ENCODE assay signal across 9 cellular contexts in genomic region chr7:20220824-20221547, GRCh38. TPM values are rescaled to one million over a fixed set of nuclear protein-coding genes. Genes with fewer than 3 reads are reported as not detected.
DNase-seq lines count a peak whose midpoint lies in the region; ATAC-seq, FAIRE-seq and TF ChIP-seq lines count a peak whose summit lies in the region.
"Had no signal": no experiment of that assay in that cellular context is flagged by ENCODE, and none has a peak within 500 bp of the region (broad histone marks: within the 10 kb centered on the region; RNA-seq: fewer than 3 reads in every experiment).

No MANE protein-coding gene starts in this region.

- H3K9ac ChIP-seq in astrocyte (ENCODE audit: low read length) (peak overlapping the region; percentile 68), mucosa of rectum (ENCODE audit: low read depth in 1 of 2, low read length in 2 of 2) (peak overlapping the region in 1 of 2 donors; percentile 26)

- no peak for TF ChIP-seq CTCF in astrocyte (IDR thresholded peaks at IDR 0.05; ENCODE audit: insufficient read depth, low read depth, low read length)
- TF ChIP-seq CTCF in CD4-positive, alpha-beta T cell (IDR thresholded peaks at IDR 0.05) = no peak

- intact Hi-C loops in CD4-positive, alpha-beta T cell (cut with DNase I, micrococcal nuclease) = no loop called here

- H3K27me3 ChIP-seq in astrocyte (ENCODE audit: insufficient read depth, low read length) = no peaks in the 10 kb centered on the region
- H3K27me3 ChIP-seq in mucosa of rectum (ENCODE audit: control insufficient read depth in 2 of 2, insufficient read depth in 2 of 2, low read length in 2 of 2) = no peaks in the 10 kb centered on the region
- no peaks in the 10 kb centered on the region for H3K27me3 ChIP-seq in CD4-positive, alpha-beta T cell (ENCODE audit: control insufficient read depth, insufficient read depth, low read length)
- H3K27me3 ChIP-seq: cardiac muscle cell had no signal

- H3K36me3 ChIP-seq in astrocyte (ENCODE audit: insufficient read depth, low read length) (no peaks in the 10 kb centered on the region), mucosa of rectum (ENCODE audit: control insufficient read depth in 2 of 2, insufficient read depth in 2 of 2, low read length in 2 of 2) (no peaks in the 10 kb centered on the region)
- H3K36me3 ChIP-seq: cardiac muscle cell had no signal

- H3K4me1 ChIP-seq in astrocyte (ENCODE audit: insufficient read depth, low read length) (peaks cover 37% of the 10 kb centered on the region), mucosa of rectum (ENCODE audit: control insufficient read depth in 2 of 2, insufficient read depth in 2 of 2, low read length in 2 of 2) (peaks cover 22 to 38% of the 10 kb centered on the region in 2 donors)

- H3K9me3 Mint-ChIP-seq in astrocyte (ENCODE audit: unreplicated experiment) = no peaks in the 10 kb centered on the region
- H3K9me3 Mint-ChIP-seq in CD4-positive, alpha-beta T cell = no peaks in the 10 kb centered on the region

- H3K36me3 Mint-ChIP-seq in astrocyte (ENCODE audit: low read depth, unreplicated experiment) = no peaks in the 10 kb centered on the region
- no peaks in the 10 kb centered on the region for H3K36me3 Mint-ChIP-seq in CD4-positive, alpha-beta T cell (ENCODE audit: low read depth)

- H2AFZ ChIP-seq in astrocyte (ENCODE audit: low read depth, low read length) = no peak overlapping the region

- POLR2A ChIA-PET in CD4-positive, alpha-beta T cell (lab: Charles Lee) = no interaction called here

- H3K79me2 ChIP-seq in astrocyte (ENCODE audit: insufficient read depth, low read length) = no peaks in the 10 kb centered on the region

- no peaks in the 10 kb centered on the region for H4K20me1 ChIP-seq in astrocyte (ENCODE audit: insufficient read depth, low read length)

- H3K27ac ChIP-seq in astrocyte (ENCODE audit: low read depth, low read length) (peak overlapping the region; percentile 87), mucosa of rectum (ENCODE audit: low read depth in 2 of 2, low read length in 2 of 2) (peak overlapping the region; percentile 90 to 91)
- no peak overlapping the region for H3K27ac ChIP-seq in CD4-positive, alpha-beta T cell (ENCODE audit: low read depth, low read length)
- H3K27ac ChIP-seq: cardiac muscle cell had no signal

- CTCF ChIA-PET in CD4-positive, alpha-beta T cell (lab: Charles Lee) = no interaction called here

- H3K4me2 ChIP-seq in astrocyte (ENCODE audit: low read length) = peak overlapping the region; percentile 54

- H3K4me3 ChIP-seq in astrocyte (ENCODE audit: insufficient read depth, low read depth, low read length) (no peak overlapping the region), mucosa of rectum (ENCODE audit: low read length in 2 of 2) (no peak overlapping the region)
- H3K4me3 ChIP-seq: cardiac muscle cell had no signal

- FAIRE-seq in astrocyte (lab: Jason Lieb, UNC) = peak; percentile 87

- peak overlapping the region; percentile 67 for H3K27ac Mint-ChIP-seq in astrocyte (ENCODE audit: unreplicated experiment)
- H3K27ac Mint-ChIP-seq in CD4-positive, alpha-beta T cell = no peak overlapping the region

- DNase-seq in DMS53 treated with DMSO at 0.1 percent for 48 hours (lab: John Stamatoyannopoulos, UW; ENCODE audit: unreplicated experiment) (peak; percentile 50), astrocyte (ENCODE audit: low read depth) (peak; percentile 99), NCI-H2081 (lab: John Stamatoyannopoulos, UW) (no peak), NCI-H146 (lab: John Stamatoyannopoulos, UW) (no peak), NCI-H1105 (lab: John Stamatoyannopoulos, UW) (no peak)
- no peak for DNase-seq in CD4-positive, alpha-beta T cell

- H3K4me3 Mint-ChIP-seq in astrocyte (ENCODE audit: unreplicated experiment) = no peak overlapping the region
- H3K4me3 Mint-ChIP-seq in CD4-positive, alpha-beta T cell = no peak overlapping the region

- peaks cover 53% of the 10 kb centered on the region for H3K4me1 Mint-ChIP-seq in astrocyte (ENCODE audit: low read depth, unreplicated experiment)
- H3K4me1 Mint-ChIP-seq in CD4-positive, alpha-beta T cell (ENCODE audit: low read depth) = peaks cover 14% of the 10 kb centered on the region

- H3K9me3 ChIP-seq in astrocyte (ENCODE audit: insufficient read depth, low read depth, low read length) (no peaks in the 10 kb centered on the region), mucosa of rectum (ENCODE audit: control insufficient read depth in 2 of 2, low read length in 2 of 2) (no peaks in the 10 kb centered on the region)
- H3K9me3 ChIP-seq in CD4-positive, alpha-beta T cell (ENCODE audit: control insufficient read depth, low read length) = no peaks in the 10 kb centered on the region

- no peaks in the 10 kb centered on the region for H3K27me3 Mint-ChIP-seq in astrocyte (ENCODE audit: low read depth, unreplicated experiment)
- H3K27me3 Mint-ChIP-seq in CD4-positive, alpha-beta T cell = no peaks in the 10 kb centered on the region

- peak; percentile 19 for ATAC-seq in HG03175 (IDR thresholded peaks at IDR 0.05; ENCODE audit: unreplicated experiment)
- ATAC-seq in CD4-positive, alpha-beta T cell (ENCODE audit: poor library complexity) = no peak

RNA-seq across cellular contexts. Expression of gene MACC1, which starts 3.8 kb away (rescaled TPM):
- total RNA-seq in astrocyte = 0.19 and 2.0 TPM in 2 replicates
- under 1 TPM; 0.05 to 0.14 TPM for total RNA-seq in CD4-positive, alpha-beta T cell

Comparison
In these comparisons a context has a peak if more than half of its experiments do, and no peak if none do; other contexts are left out.
1. DNase-seq: peak in DMS53 treated with DMSO at 0.1 percent for 48 hours (single experiment) and astrocyte (single experiment); none in CD4-positive, alpha-beta T cell (0 of 10), NCI-H2081 (0 of 2), NCI-H146 (single experiment) and NCI-H1105 (single experiment).